32 cellular contexts compared by ENCODE assay signal in the genomic region with DNA sequence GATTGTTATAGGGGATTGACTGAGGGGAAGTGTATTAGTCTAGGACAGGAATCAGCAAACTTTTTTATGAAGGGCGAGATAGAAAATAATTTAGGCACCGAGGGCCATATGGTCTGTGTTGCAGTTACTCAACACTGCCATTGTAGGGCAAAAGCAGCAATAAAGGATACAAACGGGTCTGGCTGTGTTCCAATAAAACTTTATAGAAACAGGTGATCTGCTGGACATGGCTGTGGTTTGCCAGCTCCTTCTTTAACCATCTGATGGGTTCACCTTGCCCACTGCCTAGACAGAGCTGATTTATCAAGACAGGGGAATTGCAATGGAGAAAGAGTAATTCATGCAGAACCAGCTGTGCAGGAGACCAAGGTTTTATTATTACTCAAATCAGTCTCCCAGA.
"Had no signal": no experiment of that assay in that cellular context is flagged by ENCODE, and none has a peak within 500 bp of the region (broad histone marks: within the 10 kb centered on the region; RNA-seq: fewer than 3 reads in every experiment).

No MANE protein-coding gene starts in this region.

- DNase-seq: activated CD4-positive, alpha-beta T cell treated with anti-CD3 and anti-CD28 coated beads for 48 hours; activated CD4-positive, alpha-beta T cell treated with anti-CD3 and anti-CD28 coated beads, Interleukin-2, amount 50 U/mL, for 48 hours; activated CD8-positive, alpha-beta memory T cell treated with anti-CD3 and anti-CD28 coated beads for 24 hours; activated effector memory CD4-positive, alpha-beta T cell treated with anti-CD3 and anti-CD28 coated beads, Interleukin-2, amount 50 U/mL, for 16 hours; activated naive CD4-positive, alpha-beta T cell treated with anti-CD3 and anti-CD28 coated beads for 36 hours; activated naive CD8-positive, alpha-beta T cell treated with anti-CD3 and anti-CD28 coated beads for 36 hours; cerebellar nuclear complex; cortex of kidney; effector memory CD8-positive, alpha-beta T cell; foreskin fibroblast; head of caudate nucleus; hypothalamus; immature natural killer cell; kidney; midbrain; natural killer cell; occipital lobe; psoas muscle; sigmoid colon; small intestine; stimulated activated CD4-positive, alpha-beta T cell treated with anti-CD3 and anti-CD28 coated beads, Interleukin-4, amount 100 ng/mL, for 24 hours; T1000; upper lobe of right lung; WERI-Rb-1 had no signal

- FAIRE-seq: endothelial cell of umbilical vein, kidney, small intestine had no signal

- H3K4me1 ChIP-seq: ascending aorta, parathyroid adenoma, psoas muscle, sigmoid colon, upper lobe of right lung had no signal

- H2AFZ ChIP-seq: neural progenitor cell, parathyroid adenoma had no signal

- H3K9ac ChIP-seq: neural progenitor cell, parathyroid adenoma had no signal

- H3K4me3 ChIP-seq: ascending aorta, cardiac muscle cell, neural progenitor cell, psoas muscle, sigmoid colon, thoracic aorta, upper lobe of right lung had no signal

- H3K4me2 ChIP-seq: neural progenitor cell had no signal

- H3K27ac ChIP-seq: ascending aorta, cardiac muscle cell, neural progenitor cell, parathyroid adenoma, psoas muscle, sigmoid colon, thoracic aorta, upper lobe of right lung, WERI-Rb-1 had no signal

- ATAC-seq: activated CD4-positive, CD25-positive, alpha-beta regulatory T cell treated with anti-CD3 and anti-CD28 coated beads, Interleukin-2, amount 50 U/mL, for 24 hours; effector memory CD8-positive, alpha-beta T cell; natural killer cell; psoas muscle; stimulated activated effector memory CD8-positive, alpha-beta T cell treated with anti-CD3 and anti-CD28 coated beads, Interleukin-12 subunit alpha, Interleukin-12 subunit beta, amount 100 ng/mL, for 72 hours; upper lobe of right lung had no signal

- H3K9me3 ChIP-seq: ascending aorta, psoas muscle, sigmoid colon, thoracic aorta, upper lobe of right lung had no signal

- H3K27me3 ChIP-seq: ascending aorta, neural progenitor cell, sigmoid colon, upper lobe of right lung had no signal

- H3K79me2 ChIP-seq: parathyroid adenoma had no signal

- H3K36me3 ChIP-seq: ascending aorta, cardiac muscle cell, neural progenitor cell, sigmoid colon, thoracic aorta, upper lobe of right lung, WERI-Rb-1 had no signal
